In genomic region chr4:159432436-159432835, GRCh38 we compare ENCODE assay signal across 27 cellular contexts.
"Had no signal": no experiment of that assay in that cellular context is flagged by ENCODE, and none has a peak within 500 bp of the region (broad histone marks: within the 10 kb centered on the region; RNA-seq: fewer than 3 reads in every experiment).

No MANE protein-coding gene starts in this region.

- H3K27ac Mint-ChIP-seq: mesothelial cell of epicardium, naive B cell had no signal

- ATAC-seq: esophagus mucosa, gastrocnemius medialis, heart right ventricle, left cardiac atrium, left lung, left ventricle myocardium superior, lower lobe of right lung, mucosa of descending colon had no signal

- H3K9me3 Mint-ChIP-seq: mesothelial cell of epicardium had no signal

- H3K4me1 ChIP-seq: left lung had no signal

- H3K27me3 ChIP-seq: dorsolateral prefrontal cortex, esophagus squamous epithelium, gastrocnemius medialis, heart right ventricle, left lung had no signal

- H3K27ac ChIP-seq: dorsolateral prefrontal cortex, epithelial cell of prostate, esophagus squamous epithelium, gastrocnemius medialis, heart right ventricle, left lung, lower lobe of right lung had no signal

- H3K36me3 Mint-ChIP-seq: mesothelial cell of epicardium, naive B cell had no signal

- H3K36me3 ChIP-seq: esophagus squamous epithelium, gastrocnemius medialis, heart right ventricle, left lung, lower lobe of right lung had no signal

- H3K9me3 ChIP-seq: esophagus squamous epithelium, gastrocnemius medialis, heart right ventricle, left lung, lower lobe of right lung, mucosa of descending colon had no signal

- H3K4me3 Mint-ChIP-seq: mesothelial cell of epicardium, naive B cell had no signal

- H3K27me3 Mint-ChIP-seq: naive B cell had no signal

- FAIRE-seq: colon, islet of Langerhans, keratinocyte had no signal

- H3K4me3 ChIP-seq: coronary artery, dorsolateral prefrontal cortex, esophagus squamous epithelium, gastrocnemius medialis, heart right ventricle, left lung, lower lobe of right lung, mucosa of descending colon had no signal

- DNase-seq: dermis blood vessel endothelial cell; dorsolateral prefrontal cortex; effector CD4-positive, alpha-beta T cell; effector memory CD4-positive, alpha-beta T cell; erythroblast; esophagus squamous epithelium; foreskin fibroblast; foreskin melanocyte; gastrocnemius medialis; glutamatergic neuron; head of caudate nucleus; heart right ventricle; hippocampal formation; left cardiac atrium; left lung; left ventricle myocardium superior; lower lobe of right lung; mesenchymal stem cell; mucosa of descending colon; naive B cell had no signal
